ENCODE assay signal across 8 cellular contexts in genomic region chrX:48958635-48959094, GRCh38. TPM values are rescaled to one million over a fixed set of nuclear protein-coding genes. Genes with fewer than 3 reads are reported as not detected.
DNase-seq lines count a peak whose midpoint lies in the region; ATAC-seq, FAIRE-seq and TF ChIP-seq lines count a peak whose summit lies in the region.

No MANE protein-coding gene starts in this region.

- H3K9ac ChIP-seq in Loucy (ENCODE audit: low read depth, low read length, poor library complexity, severe bottlenecking) = peak overlapping the region; percentile 83

- H2AFZ ChIP-seq in Loucy (ENCODE audit: low read length) = peak overlapping the region; percentile 70

- H3K36me3 ChIP-seq in Loucy (ENCODE audit: insufficient read depth, low read length) (no peaks in the 10 kb centered on the region), heart left ventricle (peaks cover 0 to 13% (median 0%) of the 10 kb centered on the region in 9 donors), prostate gland (no peaks in the 10 kb centered on the region)

- no peaks in the 10 kb centered on the region for H3K9me3 Mint-ChIP-seq in activated naive CD4-positive, alpha-beta T cell treated with anti-CD3 and anti-CD28 coated beads, Interleukin-2, amount 50 U/mL, for 72 hours

- no peaks in the 10 kb centered on the region for H3K9me2 ChIP-seq in Loucy (replicated peaks; ENCODE audit: low read depth, low read length)

- peaks cover 35% of the 10 kb centered on the region for H3K79me2 ChIP-seq in Loucy (ENCODE audit: insufficient read depth, low read length)

- H3K4me3 ChIP-seq in Loucy (ENCODE audit: low read length, poor library complexity, severe bottlenecking) (peak overlapping the region; percentile 79), heart left ventricle (peak overlapping the region in 11 of 12 donors; percentile 13 to 87 (median 68)), prostate gland (peak overlapping the region; percentile 36 to 52)

- TF ChIP-seq CTCF in Loucy (conservative IDR thresholded peaks at IDR 0.05; ENCODE audit: low read length) (no peak), heart left ventricle (IDR thresholded peaks at IDR 0.05) (no peak), prostate gland (IDR thresholded peaks at IDR 0.05) (no peak)

- H3F3A ChIP-seq in Loucy (ENCODE audit: low read depth) = no peaks in the 10 kb centered on the region

- peaks cover 27% of the 10 kb centered on the region for H4K20me1 ChIP-seq in Loucy (ENCODE audit: insufficient read depth, low read length, poor library complexity, severe bottlenecking)

- TF ChIP-seq POLR2A in heart left ventricle (IDR thresholded peaks at IDR 0.05) = no peak
- TF ChIP-seq POLR2A in prostate gland (IDR thresholded peaks at IDR 0.05) = peak; percentile 10
- no peak for TF ChIP-seq POLR2A in H54 (IDR thresholded peaks at IDR 0.05; ENCODE audit: low read depth, low read length)

- peaks cover 0 to 17% of the 10 kb centered on the region in 2 donors for H3K36me3 Mint-ChIP-seq in activated naive CD4-positive, alpha-beta T cell treated with anti-CD3 and anti-CD28 coated beads, Interleukin-2, amount 50 U/mL, for 72 hours

- no peaks in the 10 kb centered on the region for H3K27me3 ChIP-seq in Loucy (ENCODE audit: insufficient read depth, low read length, poor library complexity, severe bottlenecking)
- H3K27me3 ChIP-seq in heart left ventricle = no peaks in the 10 kb centered on the region
- H3K27me3 ChIP-seq in prostate gland (replicated peaks; ENCODE audit: insufficient read depth) = no peaks in the 10 kb centered on the region

- 0 to 39% (median 16%) methylated on average over 21 of the region's 21 CpGs for WGBS in heart left ventricle, 4 donors
- WGBS in prostate gland = 0% methylated on average over 18 of the region's 21 CpGs

- H3K4me1 ChIP-seq in Loucy (ENCODE audit: insufficient read depth, low read length, poor library complexity, severe bottlenecking) (peaks cover 20% of the 10 kb centered on the region), heart left ventricle (peaks cover 0 to 36% (median 18%) of the 10 kb centered on the region in 12 donors), prostate gland (replicated peaks) (no peaks in the 10 kb centered on the region)

- H3K9me3 ChIP-seq in Loucy (ENCODE audit: insufficient read depth, low read depth, low read length) (no peaks in the 10 kb centered on the region), heart left ventricle (peaks cover 0 to 5% (median 0%) of the 10 kb centered on the region in 12 donors), prostate gland (no peaks in the 10 kb centered on the region)

- peak; percentile 26 for DNase-seq in DMS53 treated with DMSO at 0.1 percent for 48 hours (lab: John Stamatoyannopoulos, UW; ENCODE audit: unreplicated experiment)
- DNase-seq in activated naive CD4-positive, alpha-beta T cell treated with anti-CD3 and anti-CD28 coated beads, Interleukin-2, amount 50 U/mL, for 72 hours (ENCODE audit: low spot score in 2 of 2) = no peak
- peak in 3 of 5 donors; percentile 20 to 50 (median 45) for DNase-seq in heart left ventricle
- DNase-seq in prostate gland (ENCODE audit: low spot score) = peak; percentile 6
- no peak for DNase-seq in H54 (ENCODE audit: insufficient read length, low spot score)

- peak overlapping the region; percentile 98 to 100 for H3K27ac Mint-ChIP-seq in activated naive CD4-positive, alpha-beta T cell treated with anti-CD3 and anti-CD28 coated beads, Interleukin-2, amount 50 U/mL, for 72 hours

- intact Hi-C loops in heart left ventricle (cut with DNase I) = loop anchor here in 5 of 10 donors (5.0 to 10.0 kb wide), 4 partner anchors 44 to 146 kb away; partner anchors contain the start of genes TFE3 (in 4 of the 5) and GRIPAP1 (in 1 of the 5)
- intact Hi-C loops in prostate gland (cut with DNase I) = loop anchor here (1.0 to 5.0 kb wide), 2 partner anchors 61 to 85 kb away; partner anchors contain the start of genes PQBP1, TFE3 and TIMM17B

- peak overlapping the region; percentile 84 to 99 (median 94) for H3K27ac ChIP-seq in heart left ventricle
- H3K27ac ChIP-seq in prostate gland = peak overlapping the region; percentile 93 to 95

- H3K4me2 ChIP-seq in Loucy (ENCODE audit: low read depth, low read length, poor library complexity, severe bottlenecking) = peak overlapping the region; percentile 95

- ATAC-seq in activated naive CD4-positive, alpha-beta T cell treated with anti-CD3 and anti-CD28 coated beads, Interleukin-2, amount 50 U/mL, for 72 hours = peak in 1 of 2 donors; percentile 15
- ATAC-seq in heart left ventricle (peak in 3 of 4 donors; percentile 0 to 8 (median 5)), GM18870 (IDR thresholded peaks at IDR 0.05; ENCODE audit: unreplicated experiment) (no peak), GM21528 (IDR thresholded peaks at IDR 0.05; ENCODE audit: low FRiP score, unreplicated experiment) (no peak)

- FAIRE-seq in H54 (lab: Jason Lieb, UNC) = no peak

RNA-seq across cellular contexts. Expression of gene OTUD5, which starts 1.3 kb away (rescaled TPM):
- total RNA-seq in activated naive CD4-positive, alpha-beta T cell treated with anti-CD3 and anti-CD28 coated beads, Interleukin-2, amount 50 U/mL, for 72 hours = 10 to 100 TPM; 76.8 to 82.4 TPM
- 10 to 100 TPM; 17.6 to 31.1 (median 24.6) TPM for total RNA-seq in heart left ventricle
- polyA plus RNA-seq in heart left ventricle = 10 to 100 TPM; 17.2 to 32.7 TPM
- total RNA-seq in prostate gland = 10 to 100 TPM; 44.1 to 84.2 TPM

RNA-seq across cellular contexts. Expression of gene KCND1, which starts 13.0 kb away (rescaled TPM):
- 10 to 100 TPM in 1 of 2 donors, 1 to 10 TPM in 1; 4.9 to 15.5 TPM for total RNA-seq in activated naive CD4-positive, alpha-beta T cell treated with anti-CD3 and anti-CD28 coated beads, Interleukin-2, amount 50 U/mL, for 72 hours
- total RNA-seq in heart left ventricle (1 to 10 TPM in 3 of 9 donors, under 1 TPM in 6; 0.09 to 1.5 (median 0.50) TPM), prostate gland (1 to 10 TPM in 1 of 2 donors, under 1 TPM in 1; 0.23 to 1.9 TPM)
- under 1 TPM; 0.19 to 0.29 TPM for polyA plus RNA-seq in heart left ventricle

RNA-seq across cellular contexts. Expression of gene PIM2, which starts 39.8 kb away (rescaled TPM):
- total RNA-seq in activated naive CD4-positive, alpha-beta T cell treated with anti-CD3 and anti-CD28 coated beads, Interleukin-2, amount 50 U/mL, for 72 hours = 100 to 1,000 TPM; 264 to 357 TPM
- total RNA-seq in heart left ventricle = 10 to 100 TPM in 2 of 9 donors, 1 to 10 TPM in 7; 2.3 to 13.3 (median 3.5) TPM
- polyA plus RNA-seq in heart left ventricle = 1 to 10 TPM; 2.0 to 5.4 TPM
- 10 to 100 TPM; 12.1 to 23.5 TPM for total RNA-seq in prostate gland

RNA-seq across cellular contexts. Expression of gene GRIPAP1, which starts 43.4 kb away (rescaled TPM):
- total RNA-seq in activated naive CD4-positive, alpha-beta T cell treated with anti-CD3 and anti-CD28 coated beads, Interleukin-2, amount 50 U/mL, for 72 hours = 100 to 1,000 TPM in 1 of 2 donors, 10 to 100 TPM in 1; 92.3 to 140 TPM
- 10 to 100 TPM; 11.4 to 41.6 (median 18.9) TPM for total RNA-seq in heart left ventricle
- 10 to 100 TPM; 20.2 to 20.4 TPM for polyA plus RNA-seq in heart left ventricle
- 10 to 100 TPM; 26.9 to 62.4 TPM for total RNA-seq in prostate gland

RNA-seq across cellular contexts. Expression of gene SLC35A2, which starts 47.2 kb away (rescaled TPM):
- 10 to 100 TPM; 18.3 to 22.2 TPM for total RNA-seq in activated naive CD4-positive, alpha-beta T cell treated with anti-CD3 and anti-CD28 coated beads, Interleukin-2, amount 50 U/mL, for 72 hours
- total RNA-seq in heart left ventricle (10 to 100 TPM; 10.5 to 23.3 (median 14.4) TPM), prostate gland (10 to 100 TPM; 29.7 to 39.0 TPM)
- 10 to 100 TPM in 1 of 2 donors, 1 to 10 TPM in 1; 6.1 to 28.5 TPM for polyA plus RNA-seq in heart left ventricle

Comparison
In these comparisons a context has a peak if more than half of its experiments do, and no peak if none do; other contexts are left out.
1. DNase-seq: peak in DMS53 treated with DMSO at 0.1 percent for 48 hours (single experiment), heart left ventricle (3 of 5) and prostate gland (single experiment); none in activated naive CD4-positive, alpha-beta T cell treated with anti-CD3 and anti-CD28 coated beads, Interleukin-2, amount 50 U/mL, for 72 hours (0 of 2) and H54 (single experiment).
2. ATAC-seq: peak in heart left ventricle (3 of 4); none in GM18870 (single experiment) and GM21528 (single experiment).
3. RNA of gene PIM2, which starts 39.8 kb away (total RNA-seq): 264 to 357 TPM in activated naive CD4-positive, alpha-beta T cell treated with anti-CD3 and anti-CD28 coated beads, Interleukin-2, amount 50 U/mL, for 72 hours; 12.1 to 23.5 TPM in prostate gland and 2.3 to 13.3 TPM in heart left ventricle; every median in the first group is over 10 times any median in the second.
4. Peak in every context shown above with its lines, with median percentiles within 50 percentile points of each other: H3K4me3 ChIP-seq.